24 cellular contexts compared by ENCODE assay signal in genomic region chr6:53195048-53195447, GRCh38. TPM values are rescaled to one million over a fixed set of nuclear protein-coding genes. Genes with fewer than 3 reads are reported as not detected.
DNase-seq lines count a peak whose midpoint lies in the region; ATAC-seq and TF ChIP-seq lines count a peak whose summit lies in the region.
"Had no signal": no experiment of that assay in that cellular context is flagged by ENCODE, and none has a peak within 500 bp of the region (broad histone marks: within the 10 kb centered on the region; RNA-seq: fewer than 3 reads in every experiment).

No MANE protein-coding gene starts in this region.

- no peak for ATAC-seq in activated B cell treated with CpG ODN at 0.5 μM for 24 hours (ENCODE audit: low read depth)
- no peak for ATAC-seq in stimulated activated memory B cell treated with anti-CD40 and anti-IgM and Interleukin-4, amounts not matched to agents 10 μg/mL and 1 μg/mL and 100 μg/mL, for 72 hours
- ATAC-seq in HG02884 (IDR thresholded peaks at IDR 0.05; ENCODE audit: unreplicated experiment): no peak
- ATAC-seq: Panc1 had no signal

- DNase-seq in activated B cell treated with CpG ODN at 0.5 μM for 24 hours (no peak), mesothelial cell of epicardium (ENCODE audit: low spot score in 2 of 2, unreplicated experiment in 2 of 2) (no peak), NCI-H2107 treated with DMSO at 0.1 percent for 48 hours (lab: John Stamatoyannopoulos, UW; ENCODE audit: unreplicated experiment) (no peak), NCI-H82 treated with DMSO at 0.1 percent for 48 hours (lab: John Stamatoyannopoulos, UW; ENCODE audit: unreplicated experiment) (no peak), AG08396 (ENCODE audit: low spot score) (no peak)
- DNase-seq: BE2C, Calu3, DMS79 treated with DMSO at 0.1 percent for 48 hours, GF-D8, KG1, MG63, NCI-H1048, NCI-H1694, NCI-H2029 treated with DMSO at 0.1 percent for 48 hours, NCI-H2227 treated with DMSO at 0.1 percent for 48 hours, NCI-H526 treated with DMSO at 0.1 percent for 48 hours, SHP77 had no signal

- intact Hi-C loops in activated B cell treated with CpG ODN at 0.5 μM for 24 hours (cut with micrococcal nuclease): no loop called here

- H3K36me3 Mint-ChIP-seq in activated B cell treated with CpG ODN at 0.5 μM for 24 hours (ENCODE audit: low read depth) (no peaks in the 10 kb centered on the region), mesothelial cell of epicardium (no peaks in the 10 kb centered on the region)
- H3K36me3 Mint-ChIP-seq in stimulated activated memory B cell treated with anti-CD40 and anti-IgM and Interleukin-4, amounts not matched to agents 10 μg/mL and 1 μg/mL and 100 μg/mL, for 72 hours: no peaks in the 10 kb centered on the region

- peak overlapping the region; percentile 42; the same call in 1 of the 2 replicates for H3K27ac ChIP-seq in C4-2B
- H3K27ac ChIP-seq: RWPE1 had no signal

- CTCF ChIA-PET in activated B cell treated with CpG ODN at 0.5 μM for 24 hours (lab: Charles Lee): interaction anchor here (1.1 kb wide), 1 partner anchor 22 kb away, joined by 3 read pairs; no protein-coding TSS in a partner anchor

- peak overlapping the region; percentile 63 for H3K27ac Mint-ChIP-seq in activated B cell treated with CpG ODN at 0.5 μM for 24 hours
- H3K27ac Mint-ChIP-seq in mesothelial cell of epicardium: peak overlapping the region; percentile 94
- H3K27ac Mint-ChIP-seq in stimulated activated memory B cell treated with anti-CD40 and anti-IgM and Interleukin-4, amounts not matched to agents 10 μg/mL and 1 μg/mL and 100 μg/mL, for 72 hours: peak overlapping the region; percentile 28

- H3K9me3 Mint-ChIP-seq in activated B cell treated with CpG ODN at 0.5 μM for 24 hours (no peaks in the 10 kb centered on the region), mesothelial cell of epicardium (no peaks in the 10 kb centered on the region)
- H3K9me3 Mint-ChIP-seq in stimulated activated memory B cell treated with anti-CD40 and anti-IgM and Interleukin-4, amounts not matched to agents 10 μg/mL and 1 μg/mL and 100 μg/mL, for 72 hours: peaks cover 6% of the 10 kb centered on the region

- peaks cover 63% of the 10 kb centered on the region for H3K4me1 Mint-ChIP-seq in activated B cell treated with CpG ODN at 0.5 μM for 24 hours
- peaks cover 31% of the 10 kb centered on the region for H3K4me1 Mint-ChIP-seq in mesothelial cell of epicardium
- H3K4me1 Mint-ChIP-seq in stimulated activated memory B cell treated with anti-CD40 and anti-IgM and Interleukin-4, amounts not matched to agents 10 μg/mL and 1 μg/mL and 100 μg/mL, for 72 hours: peaks cover 56% of the 10 kb centered on the region

- H3K27me3 Mint-ChIP-seq in activated B cell treated with CpG ODN at 0.5 μM for 24 hours (no peaks in the 10 kb centered on the region), mesothelial cell of epicardium (ENCODE audit: low read depth) (no peaks in the 10 kb centered on the region)
- H3K27me3 Mint-ChIP-seq in stimulated activated memory B cell treated with anti-CD40 and anti-IgM and Interleukin-4, amounts not matched to agents 10 μg/mL and 1 μg/mL and 100 μg/mL, for 72 hours: no peaks in the 10 kb centered on the region

- TF ChIP-seq CTCF in C4-2B (conservative IDR thresholded peaks at IDR 0.05) (no peak), activated B cell treated with CpG ODN at 0.5 μM for 24 hours (IDR thresholded peaks at IDR 0.05) (no peak), mesothelial cell of epicardium (IDR thresholded peaks at IDR 0.05; ENCODE audit: unreplicated experiment) (no peak)

- POLR2A ChIA-PET in activated B cell treated with CpG ODN at 0.5 μM for 24 hours (lab: Charles Lee): interaction anchor here (1.4 kb wide), 1 partner anchor 49 kb away, joined by 4 read pairs; no protein-coding TSS in a partner anchor

- no peak overlapping the region for H3K4me3 Mint-ChIP-seq in activated B cell treated with CpG ODN at 0.5 μM for 24 hours
- H3K4me3 Mint-ChIP-seq in mesothelial cell of epicardium: no peak overlapping the region
- no peak overlapping the region for H3K4me3 Mint-ChIP-seq in stimulated activated memory B cell treated with anti-CD40 and anti-IgM and Interleukin-4, amounts not matched to agents 10 μg/mL and 1 μg/mL and 100 μg/mL, for 72 hours

RNA-seq across cellular contexts. Expression of gene GCM1, which starts 46.4 kb away (rescaled TPM):
- total RNA-seq in activated B cell treated with CpG ODN at 0.5 μM for 24 hours: 0.29 and 0.34 TPM in 2 replicates
- total RNA-seq in mesothelial cell of epicardium: not detected in 3 replicates
- total RNA-seq: H4, SK-MEL-5 had no signal

Comparison
In these comparisons a context has a peak if more than half of its experiments do, and no peak if none do; other contexts are left out.
1. H3K27ac Mint-ChIP-seq: peak in every context shown above with its lines; median percentile 94 in mesothelial cell of epicardium; 63 in activated B cell treated with CpG ODN at 0.5 μM for 24 hours; 28 in stimulated activated memory B cell treated with anti-CD40 and anti-IgM and Interleukin-4, amounts not matched to agents 10 μg/mL and 1 μg/mL and 100 μg/mL, for 72 hours.